Comparison of ENCODE assay signal across 14 cellular contexts in genomic region chr3:171249171-171249692, GRCh38.
DNase-seq lines count a peak whose midpoint lies in the region; ATAC-seq, FAIRE-seq and TF ChIP-seq lines count a peak whose summit lies in the region.
"Had no signal": no experiment of that assay in that cellular context is flagged by ENCODE, and none has a peak within 500 bp of the region (broad histone marks: within the 10 kb centered on the region; RNA-seq: fewer than 3 reads in every experiment).

No MANE protein-coding gene starts in this region.

- H3K4me1 Mint-ChIP-seq in GM23338, result peaks cover 5% of the 10 kb centered on the region

- ATAC-seq in GM19328 (IDR thresholded peaks at IDR 0.05; ENCODE audit: unreplicated experiment), result peak; percentile 26
- peak; percentile 10 for ATAC-seq in HG02642 (IDR thresholded peaks at IDR 0.05; ENCODE audit: poor library complexity, unreplicated experiment)
- ATAC-seq in HG03439 (IDR thresholded peaks at IDR 0.05; ENCODE audit: unreplicated experiment), result peak; percentile 4
- ATAC-seq in HG02970 (IDR thresholded peaks at IDR 0.05; ENCODE audit: low FRiP score, unreplicated experiment), result no peak
- no peak for ATAC-seq in pancreas
- no peak for ATAC-seq in GM23338
- ATAC-seq: sciatic nerve had no signal

- no peaks in the 10 kb centered on the region for H4K20me1 ChIP-seq in GM23338 (replicated peaks; ENCODE audit: insufficient read depth)

- 0 out of 2 replicates have a peak, but pooled peaks cover 3% of the 10 kb centered on the region for H3K79me2 ChIP-seq in GM23338 (replicated peaks; ENCODE audit: insufficient read depth)

- no peaks in the 10 kb centered on the region for H3K36me3 Mint-ChIP-seq in GM23338 (ENCODE audit: low read depth)
- H3K36me3 Mint-ChIP-seq: CD8-positive, alpha-beta T cell; immature natural killer cell had no signal

- H3K4me3 Mint-ChIP-seq in GM23338, result no peak overlapping the region
- H3K4me3 Mint-ChIP-seq: CD8-positive, alpha-beta T cell; immature natural killer cell had no signal

- FAIRE-seq in GM12892 (lab: Jason Lieb, UNC), result peak; percentile 89
- FAIRE-seq in pancreas (lab: Jason Lieb, UNC), result no peak

- DNase-seq in GM12892 (ENCODE audit: insufficient read length) (no peak), pancreas (no peak), HCEC 1CT (no peak), GM23338 (ENCODE audit: low spot score) (no peak)
- DNase-seq: CD8-positive, alpha-beta T cell; SHP77; trophoblast cell had no signal

- no peaks in the 10 kb centered on the region for H3K9me3 ChIP-seq in pancreas

- no peak overlapping the region for H2AFZ ChIP-seq in GM23338

- H3K4me2 ChIP-seq in GM23338, result no peak overlapping the region

- H3K4me3 ChIP-seq in pancreas, result no peak overlapping the region
- H3K4me3 ChIP-seq in GM23338, result no peak overlapping the region

- TF ChIP-seq POLR2A in GM12892 (IDR thresholded peaks at IDR 0.05; ENCODE audit: low read depth, low read length), result no peak

- TF ChIP-seq CTCF in pancreas (IDR thresholded peaks at IDR 0.05) (no peak), GM23338 (conservative IDR thresholded peaks at IDR 0.05; ENCODE audit: low read depth in 2 of 2) (no peak)

- peaks cover 0 to 3% (median 0%) of the 10 kb centered on the region in 3 donors for H3K4me1 ChIP-seq in pancreas
- no peaks in the 10 kb centered on the region for H3K4me1 ChIP-seq in GM23338 (ENCODE audit: insufficient read depth)

- intact Hi-C loops in pancreas (cut with DNase I), result no loop called here

- no peaks in the 10 kb centered on the region for H3F3A ChIP-seq in GM23338 (replicated peaks; ENCODE audit: low read depth)

- no peaks in the 10 kb centered on the region for H3K27me3 ChIP-seq in pancreas
- no peaks in the 10 kb centered on the region for H3K27me3 ChIP-seq in GM23338 (ENCODE audit: insufficient read depth)

- H3K27me3 Mint-ChIP-seq in GM23338 (ENCODE audit: insufficient read depth, low read depth, poor library complexity), result no peaks in the 10 kb centered on the region
- H3K27me3 Mint-ChIP-seq: activated naive CD8-positive, alpha-beta T cell had no signal

- H3K36me3 ChIP-seq in pancreas, result no peaks in the 10 kb centered on the region
- H3K36me3 ChIP-seq in GM23338 (ENCODE audit: insufficient read depth), result no peaks in the 10 kb centered on the region

- no peak overlapping the region for H3K27ac ChIP-seq in pancreas
- H3K27ac ChIP-seq in GM23338 (ENCODE audit: low read depth), result no peak overlapping the region

- H3K27ac Mint-ChIP-seq in GM23338, result no peak overlapping the region
- H3K27ac Mint-ChIP-seq: activated naive CD8-positive, alpha-beta T cell; CD8-positive, alpha-beta T cell had no signal

- no peaks in the 10 kb centered on the region for H3K9me3 Mint-ChIP-seq in GM23338
- H3K9me3 Mint-ChIP-seq: CD8-positive, alpha-beta T cell; immature natural killer cell had no signal

- H3K9me2 ChIP-seq in GM23338 (ENCODE audit: insufficient read depth), result peaks cover 7% of the 10 kb centered on the region; the same call in 1 of the 2 replicates

TF ChIP-seq in GM23338, 12 proteins besides CTCF, POLR2A, EP300 and RAD21 (continues in another document):
- TF ChIP-seq EZH2 (IDR thresholded peaks at IDR 0.05; ENCODE audit: low read depth, unreplicated experiment) (no peak), POLR2AphosphoS5 (IDR thresholded peaks at IDR 0.05; ENCODE audit: low read depth) (no peak), ZNF114 (CRISPR knock-in tag; IDR thresholded peaks at IDR 0.05) (no peak), CREB1 (CRISPR knock-in tag; IDR thresholded peaks at IDR 0.05; ENCODE audit: low read depth) (no peak), JUNB (IDR thresholded peaks at IDR 0.05; ENCODE audit: unreplicated experiment) (no peak), ZNF462 (CRISPR knock-in tag; IDR thresholded peaks at IDR 0.05) (no peak), EZH2phosphoT487 (IDR thresholded peaks at IDR 0.05; ENCODE audit: unreplicated experiment) (no peak)
- TF ChIP-seq, protein P1, sequence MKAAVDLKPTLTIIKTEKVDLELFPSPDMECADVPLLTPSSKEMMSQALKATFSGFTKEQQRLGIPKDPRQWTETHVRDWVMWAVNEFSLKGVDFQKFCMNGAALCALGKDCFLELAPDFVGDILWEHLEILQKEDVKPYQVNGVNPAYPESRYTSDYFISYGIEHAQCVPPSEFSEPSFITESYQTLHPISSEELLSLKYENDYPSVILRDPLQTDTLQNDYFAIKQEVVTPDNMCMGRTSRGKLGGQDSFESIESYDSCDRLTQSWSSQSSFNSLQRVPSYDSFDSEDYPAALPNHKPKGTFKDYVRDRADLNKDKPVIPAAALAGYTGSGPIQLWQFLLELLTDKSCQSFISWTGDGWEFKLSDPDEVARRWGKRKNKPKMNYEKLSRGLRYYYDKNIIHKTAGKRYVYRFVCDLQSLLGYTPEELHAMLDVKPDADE (IDR thresholded peaks at IDR 0.05), result no peak

Comparison
In these comparisons a context has a peak if more than half of its experiments do, and no peak if none do; other contexts are left out.
1. ATAC-seq: peak in GM19328 (single experiment), HG02642 (single experiment) and HG03439 (single experiment); none in HG02970 (single experiment), pancreas (0 of 4) and GM23338 (single experiment).